7 cellular contexts compared by ENCODE assay signal in genomic region chr3:58492385-58492970, GRCh38. TPM values are rescaled to one million over a fixed set of nuclear protein-coding genes. Genes with fewer than 3 reads are reported as not detected.
DNase-seq lines count a peak whose midpoint lies in the region; ATAC-seq and TF ChIP-seq lines count a peak whose summit lies in the region.

No MANE protein-coding gene starts in this region.

- peak; percentile 12 for ATAC-seq in HG02870 (IDR thresholded peaks at IDR 0.05; ENCODE audit: unreplicated experiment)
- no peak for ATAC-seq in activated B cell treated with CpG ODN at 0.5 μM for 24 hours (ENCODE audit: low read depth)

- peak overlapping the region; percentile 54 for H3K27ac ChIP-seq in neutrophil

- no peaks in the 10 kb centered on the region for H3K9me3 ChIP-seq in neutrophil

- peak overlapping the region; percentile 74 for H3K27ac Mint-ChIP-seq in activated B cell treated with CpG ODN at 0.5 μM for 24 hours

- H3K9me3 Mint-ChIP-seq in activated B cell treated with CpG ODN at 0.5 μM for 24 hours: no peaks in the 10 kb centered on the region

- peak overlapping the region; percentile 88 for H3K4me3 Mint-ChIP-seq in activated B cell treated with CpG ODN at 0.5 μM for 24 hours

- intact Hi-C loops in activated B cell treated with CpG ODN at 0.5 μM for 24 hours (cut with micrococcal nuclease): loop anchor here (1.0 to 5.0 kb wide), 3 partner anchors 168 to 560 kb away; partner anchors contain the start of genes ABHD6 and CFAP20DC

- peaks cover 53% of the 10 kb centered on the region for H3K4me1 Mint-ChIP-seq in activated B cell treated with CpG ODN at 0.5 μM for 24 hours

- peaks cover 47% of the 10 kb centered on the region for H3K27me3 ChIP-seq in neutrophil

- DNase-seq in GM10266 (ENCODE audit: extremely low spot score) (peak; percentile 54), activated B cell treated with CpG ODN at 0.5 μM for 24 hours (no peak), epithelial cell of proximal tubule (ENCODE audit: low read depth) (no peak), SW 1271 (lab: John Stamatoyannopoulos, UW) (no peak), D341Med (ENCODE audit: low spot score) (no peak)

- H3K27me3 Mint-ChIP-seq in activated B cell treated with CpG ODN at 0.5 μM for 24 hours: peaks cover 5% of the 10 kb centered on the region

- H3K36me3 Mint-ChIP-seq in activated B cell treated with CpG ODN at 0.5 μM for 24 hours (ENCODE audit: low read depth): no peaks in the 10 kb centered on the region

- peaks cover 9 to 13% of the 10 kb centered on the region in 2 experiments for H3K4me1 ChIP-seq in neutrophil (ENCODE audit: control insufficient read depth in 1 of 2, insufficient read depth in 1 of 2, low read depth in 1 of 2, low read length in 1 of 2)

- POLR2A ChIA-PET in activated B cell treated with CpG ODN at 0.5 μM for 24 hours (lab: Charles Lee): interaction anchor here (0.5 to 3.3 kb wide), 5 partner anchors 9 to 186 kb away, joined by 3 to 21 read pairs (median 7); partner anchors contain the start of genes HTD2, PDHB and RPP14

- CTCF ChIA-PET in activated B cell treated with CpG ODN at 0.5 μM for 24 hours (lab: Charles Lee): interaction anchor here (0.9 to 2.5 kb wide), 13 partner anchors 17 to 186 kb away, joined by 3 to 32 read pairs (median 3); partner anchors contain the start of genes HTD2, PXK and RPP14

- H3K4me3 ChIP-seq in epithelial cell of proximal tubule (ENCODE audit: low read depth, low read length) (peak overlapping the region; percentile 70), neutrophil (ENCODE audit: low read depth in 1 of 2, low read length in 1 of 2) (peak overlapping the region; percentile 59 to 63)

- no peak for TF ChIP-seq CTCF in GM10266 (IDR thresholded peaks at IDR 0.05; ENCODE audit: control insufficient read depth, insufficient read depth, low read depth, missing control alignments)
- no peak for TF ChIP-seq CTCF in activated B cell treated with CpG ODN at 0.5 μM for 24 hours (IDR thresholded peaks at IDR 0.05)
- TF ChIP-seq CTCF in epithelial cell of proximal tubule (conservative IDR thresholded peaks at IDR 0.05; ENCODE audit: low read depth, low read length): no peak
- TF ChIP-seq CTCF in neutrophil (IDR thresholded peaks at IDR 0.05): no peak

- no peaks in the 10 kb centered on the region for H3K36me3 ChIP-seq in neutrophil

RNA-seq across cellular contexts. Expression of gene KCTD6, which starts 0.6 kb away (rescaled TPM):
- total RNA-seq in activated B cell treated with CpG ODN at 0.5 μM for 24 hours: 8.8 and 10.0 TPM in 2 replicates
- 7.7 and 7.9 TPM in 2 replicates for total RNA-seq in epithelial cell of proximal tubule

RNA-seq across cellular contexts. Expression of gene ACOX2, which starts 44.5 kb away (rescaled TPM):
- total RNA-seq in activated B cell treated with CpG ODN at 0.5 μM for 24 hours (not detected in 2 replicates), epithelial cell of proximal tubule (0.51 and 1.7 TPM in 2 replicates)

RNA-seq across cellular contexts. Expression of gene PDHB, which starts 58.8 kb away (rescaled TPM):
- total RNA-seq in activated B cell treated with CpG ODN at 0.5 μM for 24 hours: 63.0 and 67.3 TPM in 2 replicates
- 99.5 and 103 TPM in 2 replicates for total RNA-seq in epithelial cell of proximal tubule
